Comparison of ENCODE assay signal across 24 cellular contexts in the genomic region with DNA sequence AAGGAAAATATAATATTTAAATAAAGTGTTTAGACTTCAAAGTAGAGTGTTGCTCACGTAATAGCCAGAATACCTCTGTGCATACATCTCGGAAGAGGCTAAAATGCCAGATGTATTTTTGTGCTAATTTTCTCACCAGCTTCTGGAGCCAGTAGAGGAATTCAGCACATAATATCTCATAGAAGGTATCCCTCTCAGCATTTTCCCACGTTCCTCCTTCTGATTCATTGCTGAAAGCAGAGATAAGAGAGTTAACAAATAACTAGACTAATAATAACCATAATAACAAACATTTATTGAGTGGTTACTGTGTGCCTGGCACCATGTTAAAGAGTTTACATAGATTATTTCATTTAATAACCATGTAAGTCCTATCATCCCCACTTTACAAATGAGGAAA.
"Had no signal": no experiment of that assay in that cellular context is flagged by ENCODE, and none has a peak within 500 bp of the region (broad histone marks: within the 10 kb centered on the region; RNA-seq: fewer than 3 reads in every experiment).

No MANE protein-coding gene starts in this region.

- H3K9ac ChIP-seq: KMS-11, SK-N-SH had no signal

- H3K4me2 ChIP-seq: KMS-11, SK-N-SH had no signal

- H3K9me3 ChIP-seq: SK-N-SH had no signal

- FAIRE-seq: HTR-8/SVneo, K562, RCC 7860 had no signal

- DNase-seq: Kasumi-1, NCI-H1092, NCI-H1105 treated with DMSO at 0.1 percent for 48 hours, NCI-H1417 treated with DMSO at 0.1 percent for 48 hours, NCI-H146, NCI-H1694 treated with DMSO at 0.1 percent for 48 hours, NCI-H1930, NCI-H2081, NCI-H2107, NCI-H345, NCI-H510A, NCI-H524 treated with DMSO at 0.1 percent for 48 hours, NCI-H69, NCI-H774, RPMI8226, SHP77, SK-N-SH, SW 1271 had no signal

- H3K27ac Mint-ChIP-seq: IgD-negative memory B cell had no signal

- H3K4me3 ChIP-seq: K562 had no signal

- H3K4me1 Mint-ChIP-seq: IgD-negative memory B cell had no signal

- H3K4me3 Mint-ChIP-seq: IgD-negative memory B cell had no signal

- H3K27me3 Mint-ChIP-seq: IgD-negative memory B cell had no signal

- ATAC-seq: K562 had no signal

- H3K27ac ChIP-seq: HL-60, KMS-11 had no signal
